Comparison of ENCODE assay signal across 2 cellular contexts in genomic region chr20:61436674-61437279, GRCh38.
A peak's percentile ranks its signal among the peaks of the same experiment; 100 is the strongest.
TF ChIP-seq lines count a peak whose summit lies in the region.

No MANE protein-coding gene starts in this region.

TF ChIP-seq in IMR-90, 13 proteins besides CTCF, POLR2A, EP300 and RAD21:
- TF ChIP-seq CHD1 (IDR thresholded peaks at IDR 0.05; ENCODE audit: low read depth, low read length) (no peak), MAZ (IDR thresholded peaks at IDR 0.05; ENCODE audit: borderline replicate concordance, low read depth, low read length) (0 out of 2 replicates have a peak, but pooled peaks have one; percentile 4), RCOR1 (IDR thresholded peaks at IDR 0.05; ENCODE audit: insufficient replicate concordance, low read length) (no peak)

TF ChIP-seq in H1, 55 proteins besides CTCF, POLR2A, EP300 and RAD21:
- TF ChIP-seq SUZ12 (IDR thresholded peaks at IDR 0.05; ENCODE audit: low read length) = no peak
- TF ChIP-seq RNF2 (IDR thresholded peaks at IDR 0.05; ENCODE audit: borderline replicate concordance, low read depth, low read length, missing control alignments, poor library complexity, severe bottlenecking) = no peak
- TF ChIP-seq FOSL1 (IDR thresholded peaks at IDR 0.05; ENCODE audit: insufficient read depth, low read depth, low read length) = 0 out of 2 replicates have a peak, but pooled peaks have one; percentile 28
- no peak for TF ChIP-seq SP2 (IDR thresholded peaks at IDR 0.05; ENCODE audit: low read length)
- no peak for TF ChIP-seq NRF1 (IDR thresholded peaks at IDR 0.05; ENCODE audit: low read depth, low read length)
- peak; percentile 70 for TF ChIP-seq CTBP2 (IDR thresholded peaks at IDR 0.05; ENCODE audit: borderline replicate concordance, insufficient read depth, insufficient read length, low read length)
- TF ChIP-seq RBBP5 (IDR thresholded peaks at IDR 0.05; ENCODE audit: borderline replicate concordance, low read depth, low read length) = peak; percentile 97
- no peak for TF ChIP-seq GABPA (IDR thresholded peaks at IDR 0.05; ENCODE audit: borderline replicate concordance, insufficient read depth, low read length)
- TF ChIP-seq CHD1 (IDR thresholded peaks at IDR 0.05; ENCODE audit: low read depth, low read length) = no peak
- no peak for TF ChIP-seq SIRT6 (IDR thresholded peaks at IDR 0.05; ENCODE audit: low read length)
- TF ChIP-seq SAP30 (IDR thresholded peaks at IDR 0.05; ENCODE audit: insufficient read depth, insufficient replicate concordance, low read length) = no peak
- no peak for TF ChIP-seq ZNF274 (IDR thresholded peaks at IDR 0.05; ENCODE audit: borderline replicate concordance, extremely low read depth, low read length)
- TF ChIP-seq, protein P1, sequence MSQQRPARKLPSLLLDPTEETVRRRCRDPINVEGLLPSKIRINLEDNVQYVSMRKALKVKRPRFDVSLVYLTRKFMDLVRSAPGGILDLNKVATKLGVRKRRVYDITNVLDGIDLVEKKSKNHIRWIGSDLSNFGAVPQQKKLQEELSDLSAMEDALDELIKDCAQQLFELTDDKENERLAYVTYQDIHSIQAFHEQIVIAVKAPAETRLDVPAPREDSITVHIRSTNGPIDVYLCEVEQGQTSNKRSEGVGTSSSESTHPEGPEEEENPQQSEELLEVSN (IDR thresholded peaks at IDR 0.05) = peak; percentile 60
- peak; percentile 100 for TF ChIP-seq JUN (IDR thresholded peaks at IDR 0.05; ENCODE audit: low read depth, low read length)
- TF ChIP-seq, protein P2, sequence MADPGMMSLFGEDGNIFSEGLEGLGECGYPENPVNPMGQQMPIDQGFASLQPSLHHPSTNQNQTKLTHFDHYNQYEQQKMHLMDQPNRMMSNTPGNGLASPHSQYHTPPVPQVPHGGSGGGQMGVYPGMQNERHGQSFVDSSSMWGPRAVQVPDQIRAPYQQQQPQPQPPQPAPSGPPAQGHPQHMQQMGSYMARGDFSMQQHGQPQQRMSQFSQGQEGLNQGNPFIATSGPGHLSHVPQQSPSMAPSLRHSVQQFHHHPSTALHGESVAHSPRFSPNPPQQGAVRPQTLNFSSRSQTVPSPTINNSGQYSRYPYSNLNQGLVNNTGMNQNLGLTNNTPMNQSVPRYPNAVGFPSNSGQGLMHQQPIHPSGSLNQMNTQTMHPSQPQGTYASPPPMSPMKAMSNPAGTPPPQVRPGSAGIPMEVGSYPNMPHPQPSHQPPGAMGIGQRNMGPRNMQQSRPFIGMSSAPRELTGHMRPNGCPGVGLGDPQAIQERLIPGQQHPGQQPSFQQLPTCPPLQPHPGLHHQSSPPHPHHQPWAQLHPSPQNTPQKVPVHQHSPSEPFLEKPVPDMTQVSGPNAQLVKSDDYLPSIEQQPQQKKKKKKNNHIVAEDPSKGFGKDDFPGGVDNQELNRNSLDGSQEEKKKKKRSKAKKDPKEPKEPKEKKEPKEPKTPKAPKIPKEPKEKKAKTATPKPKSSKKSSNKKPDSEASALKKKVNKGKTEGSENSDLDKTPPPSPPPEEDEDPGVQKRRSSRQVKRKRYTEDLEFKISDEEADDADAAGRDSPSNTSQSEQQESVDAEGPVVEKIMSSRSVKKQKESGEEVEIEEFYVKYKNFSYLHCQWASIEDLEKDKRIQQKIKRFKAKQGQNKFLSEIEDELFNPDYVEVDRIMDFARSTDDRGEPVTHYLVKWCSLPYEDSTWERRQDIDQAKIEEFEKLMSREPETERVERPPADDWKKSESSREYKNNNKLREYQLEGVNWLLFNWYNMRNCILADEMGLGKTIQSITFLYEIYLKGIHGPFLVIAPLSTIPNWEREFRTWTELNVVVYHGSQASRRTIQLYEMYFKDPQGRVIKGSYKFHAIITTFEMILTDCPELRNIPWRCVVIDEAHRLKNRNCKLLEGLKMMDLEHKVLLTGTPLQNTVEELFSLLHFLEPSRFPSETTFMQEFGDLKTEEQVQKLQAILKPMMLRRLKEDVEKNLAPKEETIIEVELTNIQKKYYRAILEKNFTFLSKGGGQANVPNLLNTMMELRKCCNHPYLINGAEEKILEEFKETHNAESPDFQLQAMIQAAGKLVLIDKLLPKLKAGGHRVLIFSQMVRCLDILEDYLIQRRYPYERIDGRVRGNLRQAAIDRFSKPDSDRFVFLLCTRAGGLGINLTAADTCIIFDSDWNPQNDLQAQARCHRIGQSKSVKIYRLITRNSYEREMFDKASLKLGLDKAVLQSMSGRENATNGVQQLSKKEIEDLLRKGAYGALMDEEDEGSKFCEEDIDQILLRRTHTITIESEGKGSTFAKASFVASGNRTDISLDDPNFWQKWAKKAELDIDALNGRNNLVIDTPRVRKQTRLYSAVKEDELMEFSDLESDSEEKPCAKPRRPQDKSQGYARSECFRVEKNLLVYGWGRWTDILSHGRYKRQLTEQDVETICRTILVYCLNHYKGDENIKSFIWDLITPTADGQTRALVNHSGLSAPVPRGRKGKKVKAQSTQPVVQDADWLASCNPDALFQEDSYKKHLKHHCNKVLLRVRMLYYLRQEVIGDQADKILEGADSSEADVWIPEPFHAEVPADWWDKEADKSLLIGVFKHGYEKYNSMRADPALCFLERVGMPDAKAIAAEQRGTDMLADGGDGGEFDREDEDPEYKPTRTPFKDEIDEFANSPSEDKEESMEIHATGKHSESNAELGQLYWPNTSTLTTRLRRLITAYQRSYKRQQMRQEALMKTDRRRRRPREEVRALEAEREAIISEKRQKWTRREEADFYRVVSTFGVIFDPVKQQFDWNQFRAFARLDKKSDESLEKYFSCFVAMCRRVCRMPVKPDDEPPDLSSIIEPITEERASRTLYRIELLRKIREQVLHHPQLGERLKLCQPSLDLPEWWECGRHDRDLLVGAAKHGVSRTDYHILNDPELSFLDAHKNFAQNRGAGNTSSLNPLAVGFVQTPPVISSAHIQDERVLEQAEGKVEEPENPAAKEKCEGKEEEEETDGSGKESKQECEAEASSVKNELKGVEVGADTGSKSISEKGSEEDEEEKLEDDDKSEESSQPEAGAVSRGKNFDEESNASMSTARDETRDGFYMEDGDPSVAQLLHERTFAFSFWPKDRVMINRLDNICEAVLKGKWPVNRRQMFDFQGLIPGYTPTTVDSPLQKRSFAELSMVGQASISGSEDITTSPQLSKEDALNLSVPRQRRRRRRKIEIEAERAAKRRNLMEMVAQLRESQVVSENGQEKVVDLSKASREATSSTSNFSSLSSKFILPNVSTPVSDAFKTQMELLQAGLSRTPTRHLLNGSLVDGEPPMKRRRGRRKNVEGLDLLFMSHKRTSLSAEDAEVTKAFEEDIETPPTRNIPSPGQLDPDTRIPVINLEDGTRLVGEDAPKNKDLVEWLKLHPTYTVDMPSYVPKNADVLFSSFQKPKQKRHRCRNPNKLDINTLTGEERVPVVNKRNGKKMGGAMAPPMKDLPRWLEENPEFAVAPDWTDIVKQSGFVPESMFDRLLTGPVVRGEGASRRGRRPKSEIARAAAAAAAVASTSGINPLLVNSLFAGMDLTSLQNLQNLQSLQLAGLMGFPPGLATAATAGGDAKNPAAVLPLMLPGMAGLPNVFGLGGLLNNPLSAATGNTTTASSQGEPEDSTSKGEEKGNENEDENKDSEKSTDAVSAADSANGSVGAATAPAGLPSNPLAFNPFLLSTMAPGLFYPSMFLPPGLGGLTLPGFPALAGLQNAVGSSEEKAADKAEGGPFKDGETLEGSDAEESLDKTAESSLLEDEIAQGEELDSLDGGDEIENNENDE (IDR thresholded peaks at IDR 0.05; ENCODE audit: insufficient replicate concordance, low read length) = no peak
- TF ChIP-seq TCF12 (IDR thresholded peaks at IDR 0.05; ENCODE audit: low read depth, low read length) = peak; percentile 69; the same call in 1 of the 2 replicates
- peak in 1 of 2 experiments; percentile 75; a peak in 2 of 4 replicates for TF ChIP-seq HDAC2 (IDR thresholded peaks at IDR 0.05; ENCODE audit: borderline replicate concordance in 1 of 2, low read depth in 2 of 2, low read length in 2 of 2)
- no peak for TF ChIP-seq CBX8 (IDR thresholded peaks at IDR 0.05; ENCODE audit: borderline replicate concordance, low read depth, low read length)
- peak; percentile 87 for TF ChIP-seq TBP (IDR thresholded peaks at IDR 0.05; ENCODE audit: low read depth, low read length)
- peak; percentile 57; the same call in 1 of the 2 replicates for TF ChIP-seq MAX (IDR thresholded peaks at IDR 0.05)
- 0 out of 2 replicates have a peak, but pooled peaks have one; percentile 17 for TF ChIP-seq YY1 (IDR thresholded peaks at IDR 0.05; ENCODE audit: low read depth, low read length)
- TF ChIP-seq CEBPB (IDR thresholded peaks at IDR 0.05; ENCODE audit: low read depth, low read length) = no peak
- peak; percentile 100 for TF ChIP-seq JUND (IDR thresholded peaks at IDR 0.05; ENCODE audit: low read length)
- peak; percentile 47 to 55 for TF ChIP-seq BCL11A (IDR thresholded peaks at IDR 0.05; ENCODE audit: low read depth in 2 of 2, low read length in 2 of 2)
- TF ChIP-seq PHF8 (conservative IDR thresholded peaks at IDR 0.05; ENCODE audit: low read depth, low read length) = no peak
- TF ChIP-seq POLR2AphosphoS5 (IDR thresholded peaks at IDR 0.05; ENCODE audit: low read depth, low read length) = peak; percentile 51; the same call in 1 of the 2 replicates
- TF ChIP-seq EGR1 (IDR thresholded peaks at IDR 0.05; ENCODE audit: borderline replicate concordance, low read depth, low read length) = no peak
- TF ChIP-seq BRCA1 (IDR thresholded peaks at IDR 0.05; ENCODE audit: low read depth, low read length) = no peak; the same call in 1 of the 2 replicates
- TF ChIP-seq SP4 (IDR thresholded peaks at IDR 0.05; ENCODE audit: low read length) = peak; percentile 39; the same call in 1 of the 2 replicates
- no peak for TF ChIP-seq KDM5A (IDR thresholded peaks at IDR 0.05; ENCODE audit: low read length)
- no peak for TF ChIP-seq RXRA (IDR thresholded peaks at IDR 0.05; ENCODE audit: insufficient read depth, low read depth, low read length)
- TF ChIP-seq RFX5 (IDR thresholded peaks at IDR 0.05; ENCODE audit: borderline replicate concordance, low read depth, low read length) = 0 out of 2 replicates have a peak, but pooled peaks have one; percentile 24
- peak; percentile 59 for TF ChIP-seq CHD2 (IDR thresholded peaks at IDR 0.05; ENCODE audit: low read length)
- TF ChIP-seq ASH2L (IDR thresholded peaks at IDR 0.05; ENCODE audit: low read length) = peak; percentile 92
- TF ChIP-seq KDM1A (IDR thresholded peaks at IDR 0.05; ENCODE audit: borderline replicate concordance, low read length) = 0 out of 2 replicates have a peak, but pooled peaks have one; percentile 73
- peak; percentile 70 for TF ChIP-seq TAF7 (optimal IDR thresholded peaks at IDR 0.05; ENCODE audit: borderline replicate concordance, low read depth, low read length)
- peak; percentile 96 for TF ChIP-seq POU5F1 (IDR thresholded peaks at IDR 0.05; ENCODE audit: low read depth, low read length)
- peak; percentile 63; the same call in 1 of the 2 replicates for TF ChIP-seq GTF2F1 (IDR thresholded peaks at IDR 0.05; ENCODE audit: borderline replicate concordance, low read depth, low read length)
- no peak for TF ChIP-seq SIX5 (IDR thresholded peaks at IDR 0.05; ENCODE audit: low read depth, low read length)
- no peak for TF ChIP-seq BACH1 (IDR thresholded peaks at IDR 0.05; ENCODE audit: low read length)
- TF ChIP-seq, protein P3, sequence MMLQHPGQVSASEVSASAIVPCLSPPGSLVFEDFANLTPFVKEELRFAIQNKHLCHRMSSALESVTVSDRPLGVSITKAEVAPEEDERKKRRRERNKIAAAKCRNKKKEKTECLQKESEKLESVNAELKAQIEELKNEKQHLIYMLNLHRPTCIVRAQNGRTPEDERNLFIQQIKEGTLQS (IDR thresholded peaks at IDR 0.05; ENCODE audit: insufficient read depth, low read depth, low read length) = peak; percentile 71; the same call in 1 of the 2 replicates
- TF ChIP-seq, protein P4, sequence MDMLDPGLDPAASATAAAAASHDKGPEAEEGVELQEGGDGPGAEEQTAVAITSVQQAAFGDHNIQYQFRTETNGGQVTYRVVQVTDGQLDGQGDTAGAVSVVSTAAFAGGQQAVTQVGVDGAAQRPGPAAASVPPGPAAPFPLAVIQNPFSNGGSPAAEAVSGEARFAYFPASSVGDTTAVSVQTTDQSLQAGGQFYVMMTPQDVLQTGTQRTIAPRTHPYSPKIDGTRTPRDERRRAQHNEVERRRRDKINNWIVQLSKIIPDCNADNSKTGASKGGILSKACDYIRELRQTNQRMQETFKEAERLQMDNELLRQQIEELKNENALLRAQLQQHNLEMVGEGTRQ (IDR thresholded peaks at IDR 0.05; ENCODE audit: low read length) = no peak
- no peak for TF ChIP-seq MAFK (IDR thresholded peaks at IDR 0.05; ENCODE audit: low read depth, low read length)
- TF ChIP-seq KDM4A (IDR thresholded peaks at IDR 0.05; ENCODE audit: low read depth, low read length, severe bottlenecking) = no peak
- peak; percentile 97 for TF ChIP-seq SP1 (IDR thresholded peaks at IDR 0.05; ENCODE audit: low read depth, low read length)
- peak; percentile 27 for TF ChIP-seq CREB1 (IDR thresholded peaks at IDR 0.05)
- no peak for TF ChIP-seq SRF (IDR thresholded peaks at IDR 0.05; ENCODE audit: low read depth, low read length)
- TF ChIP-seq EZH2 (IDR thresholded peaks at IDR 0.05; ENCODE audit: low read depth, low read length, severe bottlenecking) = no peak
- peak; percentile 72; the same call in 1 of the 2 replicates for TF ChIP-seq TAF1 (IDR thresholded peaks at IDR 0.05; ENCODE audit: low read depth, low read length)
- peak; percentile 81; the same call in 1 of the 2 replicates for TF ChIP-seq ATF2 (IDR thresholded peaks at IDR 0.05; ENCODE audit: low read length)
- TF ChIP-seq CBX5 (IDR thresholded peaks at IDR 0.05; ENCODE audit: low read depth, low read length) = no peak
- TF ChIP-seq NANOG (IDR thresholded peaks at IDR 0.05; ENCODE audit: insufficient read depth, low read depth, low read length, poor library complexity, severe bottlenecking) = peak; percentile 84
- no peak for TF ChIP-seq HDAC6 (IDR thresholded peaks at IDR 0.05; ENCODE audit: low read depth, low read length)
- TF ChIP-seq TEAD4 (IDR thresholded peaks at IDR 0.05; ENCODE audit: low read depth, low read length) = peak; percentile 97
- TF ChIP-seq SIN3A (conservative IDR thresholded peaks at IDR 0.05 in 1 of 2, IDR thresholded peaks at IDR 0.05 in 1 of 2; ENCODE audit: low read depth in 1 of 2, low read length in 2 of 2) = 0 out of 4 replicates have a peak, but pooled peaks have one; percentile 37 to 64
